8 cellular contexts compared by ENCODE assay signal in the genomic region with DNA sequence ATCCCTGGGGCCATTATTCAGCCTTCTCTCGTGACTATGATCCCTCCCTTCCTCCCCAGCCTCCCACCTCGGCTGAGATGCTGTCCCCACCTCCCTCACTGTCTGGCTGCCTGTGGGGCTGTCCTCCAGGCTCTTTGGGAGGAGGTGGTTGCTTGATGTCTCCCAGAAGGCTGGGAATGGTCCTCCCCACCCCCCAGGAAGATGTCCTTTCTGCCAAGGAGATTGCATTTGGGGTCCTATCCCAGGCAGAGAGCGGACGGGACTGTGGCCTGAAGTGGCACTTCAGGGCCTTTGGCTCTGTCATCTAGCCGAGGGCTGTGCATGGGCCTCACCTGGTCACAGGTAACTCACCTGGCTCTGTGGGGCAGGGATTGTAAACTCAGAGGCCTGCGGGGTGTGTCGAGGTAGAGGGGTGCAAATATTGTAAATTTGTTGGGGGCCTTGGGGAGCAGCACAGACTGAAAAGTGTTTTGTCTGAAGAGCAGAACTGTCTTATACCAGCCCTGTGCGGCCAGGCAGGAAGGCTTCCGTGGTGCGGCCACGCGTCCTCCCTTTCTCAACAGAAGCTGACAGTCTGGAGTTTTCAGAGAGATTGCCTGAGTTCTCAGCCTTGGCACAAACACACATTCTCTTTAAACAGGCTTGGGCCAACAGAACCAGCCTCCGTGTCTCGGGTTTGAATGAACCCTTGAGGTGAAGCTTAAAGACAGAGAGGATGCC.
DNase-seq lines count a peak whose midpoint lies in the region; ATAC-seq and TF ChIP-seq lines count a peak whose summit lies in the region.

No MANE protein-coding gene starts in this region.

- H3K27me3 ChIP-seq in parathyroid adenoma (ENCODE audit: control insufficient read depth, insufficient read depth, low read length) = no peaks in the 10 kb centered on the region

- BruUV-seq in Calu3 (replicated peaks; lab: Mats Ljungman, UMichigan) = no TSS peak
- BruUV-seq in OCI-LY7 (replicated peaks; lab: Mats Ljungman, UMichigan) = no TSS peak

- no peaks in the 10 kb centered on the region for H3K27me3 Mint-ChIP-seq in Calu3 (ENCODE audit: unreplicated experiment)

- H3K4me1 ChIP-seq in OCI-LY7 (ENCODE audit: insufficient read depth, low read length, poor library complexity, severe bottlenecking) = peaks cover 68% of the 10 kb centered on the region
- H3K4me1 ChIP-seq in parathyroid adenoma = peaks cover 16% of the 10 kb centered on the region

- H2AFZ ChIP-seq in OCI-LY7 (ENCODE audit: low read length) = no peak overlapping the region
- H2AFZ ChIP-seq in parathyroid adenoma = no peak overlapping the region

- intact Hi-C loops in Calu3 (cut with micrococcal nuclease; ENCODE audit: unreplicated experiment) (no loop called here), OCI-LY7 (cut with micrococcal nuclease; ENCODE audit: unreplicated experiment) (no loop called here)

- H3K9me3 ChIP-seq in OCI-LY7 (ENCODE audit: low read length) = no peaks in the 10 kb centered on the region
- H3K9me3 ChIP-seq in parathyroid adenoma (ENCODE audit: control insufficient read depth, low read length) = no peaks in the 10 kb centered on the region

- no peak overlapping the region for H3K4me3 Mint-ChIP-seq in Calu3 (ENCODE audit: low read depth, unreplicated experiment)

- no peak overlapping the region for H3K9ac ChIP-seq in parathyroid adenoma

- ATAC-seq in HG03342 (IDR thresholded peaks at IDR 0.05; ENCODE audit: unreplicated experiment) (no peak), HG02884 (IDR thresholded peaks at IDR 0.05; ENCODE audit: unreplicated experiment) (no peak)

- no peaks in the 10 kb centered on the region for H3K9me2 ChIP-seq in OCI-LY7 (ENCODE audit: insufficient read depth, low read length)

- TF ChIP-seq CTCF in Calu3 (IDR thresholded peaks at IDR 0.05; ENCODE audit: unreplicated experiment) (no peak), OCI-LY7 (conservative IDR thresholded peaks at IDR 0.05; ENCODE audit: low read length) (no peak), parathyroid adenoma (IDR thresholded peaks at IDR 0.05) (no peak)

- H3K4me1 Mint-ChIP-seq in Calu3 (ENCODE audit: low read depth, unreplicated experiment) = peaks cover 44% of the 10 kb centered on the region

- H3K4me3 ChIP-seq in OCI-LY7 (ENCODE audit: low read depth, low read length, poor library complexity, severe bottlenecking) (no peak overlapping the region), parathyroid adenoma (ENCODE audit: low read depth, low read length) (no peak overlapping the region)

- DNase-seq in Calu3 = no peak
- DNase-seq in OCI-LY7 (ENCODE audit: low spot score) = no peak
- no peak for DNase-seq in epithelial cell of prostate (ENCODE audit: low read depth, low spot score)
- no peak for DNase-seq in LoVo (ENCODE audit: low spot score)
- DNase-seq in NCI-H1417 (lab: John Stamatoyannopoulos, UW) = no peak

- peak overlapping the region; percentile 25 for H3K27ac ChIP-seq in OCI-LY7 (ENCODE audit: low read depth, low read length, poor library complexity, severe bottlenecking)
- H3K27ac ChIP-seq in epithelial cell of prostate = peak overlapping the region; percentile 94
- H3K27ac ChIP-seq in parathyroid adenoma = peak overlapping the region; percentile 22

- H3K4me2 ChIP-seq in OCI-LY7 (ENCODE audit: low read length) = peak overlapping the region; percentile 57
- H3K4me2 ChIP-seq in parathyroid adenoma (ENCODE audit: low read length) = no peak overlapping the region

- H3K9me3 Mint-ChIP-seq in Calu3 (ENCODE audit: low read depth, unreplicated experiment) = no peaks in the 10 kb centered on the region

- H4K20me1 ChIP-seq in OCI-LY7 (ENCODE audit: insufficient read depth, low read length) = no peaks in the 10 kb centered on the region

- CTCF ChIA-PET in Calu3 (lab: Charles Lee) = no interaction called here
- CTCF ChIA-PET in OCI-LY7 (lab: Charles Lee; ENCODE audit: unreplicated experiment) = no interaction called here

- peaks cover 13% of the 10 kb centered on the region; the same call in 1 of the 2 replicates for H3K79me2 ChIP-seq in OCI-LY7 (ENCODE audit: insufficient read depth, low read depth, low read length)
- peaks cover 68% of the 10 kb centered on the region for H3K79me2 ChIP-seq in parathyroid adenoma

- H3K36me3 ChIP-seq in OCI-LY7 (ENCODE audit: insufficient read depth, low read length) (no peaks in the 10 kb centered on the region), parathyroid adenoma (ENCODE audit: control insufficient read depth, insufficient read depth, low read length) (no peaks in the 10 kb centered on the region)

- H3K36me3 Mint-ChIP-seq in Calu3 (ENCODE audit: insufficient read depth, unreplicated experiment) = peaks cover 82% of the 10 kb centered on the region

- peak overlapping the region; percentile 93 for H3K27ac Mint-ChIP-seq in Calu3 (ENCODE audit: unreplicated experiment)

- POLR2A ChIA-PET in OCI-LY7 (lab: Charles Lee) = no interaction called here

Comparison
In these comparisons a context has a peak if more than half of its experiments do, and no peak if none do; other contexts are left out.
1. H3K27ac ChIP-seq: peak in every context shown above with its lines; median percentile 94 in epithelial cell of prostate; 25 in OCI-LY7; 22 in parathyroid adenoma.